ENCODE assay signal across 10 cellular contexts in the genomic region with DNA sequence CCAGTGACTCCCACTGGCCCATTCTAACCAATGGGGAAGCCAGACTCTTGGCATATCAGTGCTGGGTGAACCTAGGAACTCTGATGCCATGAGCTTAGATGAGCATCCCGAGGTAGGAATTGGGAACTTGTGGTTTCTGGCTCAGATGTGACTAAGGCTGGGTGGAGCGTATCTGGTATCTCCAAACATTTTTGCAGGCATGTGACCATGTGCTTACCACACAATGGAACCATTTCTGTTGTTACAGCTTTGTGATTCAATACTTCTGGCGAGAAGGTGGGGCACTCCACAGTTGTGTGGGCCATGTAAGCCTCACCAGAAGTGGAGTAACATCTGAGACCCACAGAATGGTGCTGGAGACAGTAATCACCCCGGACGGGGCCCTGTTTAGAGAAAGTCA. TPM values are rescaled to one million over a fixed set of nuclear protein-coding genes. Genes with fewer than 3 reads are reported as not detected.
DNase-seq lines count a peak whose midpoint lies in the region; ATAC-seq, FAIRE-seq and TF ChIP-seq lines count a peak whose summit lies in the region.
"Had no signal": no experiment of that assay in that cellular context is flagged by ENCODE, and none has a peak within 500 bp of the region (broad histone marks: within the 10 kb centered on the region; RNA-seq: fewer than 3 reads in every experiment).

No MANE protein-coding gene starts in this region.

- POLR2A ChIA-PET in HEK293T (lab: Yijun Ruan, JAX) = no interaction called here

- no peaks in the 10 kb centered on the region for H4K20me1 ChIP-seq in fibroblast of lung (ENCODE audit: control insufficient read depth, extremely low read depth, insufficient read depth, low read length)

- H3K4me1 ChIP-seq in fibroblast of lung (ENCODE audit: control insufficient read depth, extremely low read depth, insufficient read depth, low read length) (peaks cover 17% of the 10 kb centered on the region), spleen (peaks cover 11 to 47% (median 38%) of the 10 kb centered on the region in 6 donors)

- DNase-seq in H4 (ENCODE audit: low spot score) (peak; percentile 96), SIG-M5 (lab: John Stamatoyannopoulos, UW) (peak; percentile 51), fibroblast of lung (ENCODE audit: low read depth in 2 of 2) (peak; percentile 96 to 98), spleen (peak; percentile 16), GM12891 (ENCODE audit: insufficient read length, low spot score) (no peak), HEK293T (ENCODE audit: extremely low spot score) (no peak)
- DNase-seq: activated CD4-positive, alpha-beta T cell treated with anti-CD3 and anti-CD28 coated beads, Interleukin-2, amount 50 U/mL, for 48 hours; NCI-H510A had no signal

- no peak for TF ChIP-seq CTCF in fibroblast of lung (conservative IDR thresholded peaks at IDR 0.05 in 1 of 2, IDR thresholded peaks at IDR 0.05 in 1 of 2; ENCODE audit: low read depth in 1 of 2, low read length in 2 of 2)
- TF ChIP-seq CTCF in spleen (IDR thresholded peaks at IDR 0.05 in 8 of 11, conservative IDR thresholded peaks at IDR 0.05 in 3 of 11) = no peak

- H3K36me3 ChIP-seq in fibroblast of lung (ENCODE audit: control insufficient read depth, insufficient read depth, low read length) (no peaks in the 10 kb centered on the region), spleen (no peaks in the 10 kb centered on the region)

- FAIRE-seq in GM12891 (lab: Jason Lieb, UNC) = no peak

- intact Hi-C loops in spleen (cut with DNase I; ENCODE audit: low total_unique reads) = no loop called here

- H3K9ac ChIP-seq in fibroblast of lung (ENCODE audit: insufficient read depth, low read length) = no peak overlapping the region

- H3K27me3 ChIP-seq in fibroblast of lung (ENCODE audit: control insufficient read depth, insufficient read depth, low read length) (no peaks in the 10 kb centered on the region), spleen (replicated peaks in 1 of 7) (no peaks in the 10 kb centered on the region)

- H3K27ac ChIP-seq in fibroblast of lung (ENCODE audit: insufficient read depth, low read length) = peak overlapping the region; percentile 93
- peak overlapping the region in 5 of 8 donors; percentile 89 to 93 (median 90) for H3K27ac ChIP-seq in spleen

- CTCF ChIA-PET in HEK293T (lab: Yijun Ruan, JAX) = interaction anchor here (1.2 to 4.2 kb wide), 2 partner anchors 12 to 19 kb away, joined by 3 to 37 read pairs; no protein-coding TSS in a partner anchor

- no peak overlapping the region for H3K4me2 ChIP-seq in fibroblast of lung (ENCODE audit: extremely low read depth, insufficient read depth, low read length)

- 60 to 88% (median 73%) methylated on average over 5 of the region's 5 CpGs for WGBS in spleen, 5 donors

- H3K9me3 ChIP-seq in fibroblast of lung (ENCODE audit: control insufficient read depth, insufficient read depth, low read depth, low read length) (no peaks in the 10 kb centered on the region), spleen (peaks cover 0 to 4% (median 0%) of the 10 kb centered on the region in 8 donors)

- H2AFZ ChIP-seq in fibroblast of lung (ENCODE audit: low read length) = peak overlapping the region; percentile 21

- no peak for TF ChIP-seq POLR2A in spleen (IDR thresholded peaks at IDR 0.05)
- no peak for TF ChIP-seq POLR2A in GM12891 (IDR thresholded peaks at IDR 0.05; ENCODE audit: low read depth, low read length)

- H3K79me2 ChIP-seq in fibroblast of lung (ENCODE audit: control insufficient read depth, insufficient read depth, low read length) = peaks cover 20% of the 10 kb centered on the region

- H3K4me3 ChIP-seq in fibroblast of lung (replicated peaks in 1 of 4; ENCODE audit: control extremely low read depth in 1 of 4, insufficient read depth in 1 of 4, low read depth in 3 of 4, low read length in 4 of 4) (no peak overlapping the region), spleen (no peak overlapping the region)

- ATAC-seq in GM18511 (IDR thresholded peaks at IDR 0.05; ENCODE audit: unreplicated experiment) (no peak), GM18868 (IDR thresholded peaks at IDR 0.05; ENCODE audit: unreplicated experiment) (no peak)

TF ChIP-seq in GM12891, 5 proteins besides CTCF, POLR2A, EP300 and RAD21:
- TF ChIP-seq POU2F2 (IDR thresholded peaks at IDR 0.05; ENCODE audit: low read depth, low read length) (no peak), TAF1 (IDR thresholded peaks at IDR 0.05; ENCODE audit: low read depth, low read length) (no peak), POLR2AphosphoS5 (IDR thresholded peaks at IDR 0.05; ENCODE audit: low read depth, low read length) (no peak), SPI1 (IDR thresholded peaks at IDR 0.05; ENCODE audit: low read depth, low read length) (no peak), PAX5 (IDR thresholded peaks at IDR 0.05; ENCODE audit: insufficient read depth, low read length, severe bottlenecking) (no peak)

TF ChIP-seq in HEK293T, 16 proteins besides CTCF, POLR2A, EP300 and RAD21:
- TF ChIP-seq FOXK2 (IDR thresholded peaks at IDR 0.05) (no peak), BHLHE40 (IDR thresholded peaks at IDR 0.05; ENCODE audit: borderline replicate concordance) (no peak), NFRKB (IDR thresholded peaks at IDR 0.05) (no peak), SP1 (IDR thresholded peaks at IDR 0.05) (no peak), PKNOX1 (IDR thresholded peaks at IDR 0.05) (no peak), ZNF384 (IDR thresholded peaks at IDR 0.05) (no peak), FOXM1 (IDR thresholded peaks at IDR 0.05; ENCODE audit: borderline replicate concordance) (no peak), LEF1 (IDR thresholded peaks at IDR 0.05; ENCODE audit: borderline replicate concordance) (no peak), SUZ12 (IDR thresholded peaks at IDR 0.05) (no peak), CTBP1 (IDR thresholded peaks at IDR 0.05; ENCODE audit: borderline replicate concordance) (no peak), FOXA1 (IDR thresholded peaks at IDR 0.05) (no peak), ELF4 (IDR thresholded peaks at IDR 0.05) (no peak), L3MBTL2 (conservative IDR thresholded peaks at IDR 0.05) (no peak), ARNT (IDR thresholded peaks at IDR 0.05) (no peak), TARDBP (IDR thresholded peaks at IDR 0.05) (no peak), HDGF (IDR thresholded peaks at IDR 0.05; ENCODE audit: borderline replicate concordance) (no peak)

RNA-seq across cellular contexts. Expression of gene AVPI1, which starts 2.6 kb away (rescaled TPM):
- total RNA-seq in H4 (2014; rRNA removed; shearing (Covaris generic)) = 26.8 and 32.1 TPM in 2 replicates
- total RNA-seq in fibroblast of lung = 31.8 and 77.5 TPM in 2 replicates
- polyA plus RNA-seq in fibroblast of lung = 14.3 and 14.9 TPM in 2 replicates
- polyA plus RNA-seq in fibroblast of lung (2012) = 25.4 and 27.1 TPM in 2 replicates
- polyA minus RNA-seq in fibroblast of lung (ENCODE audit: low replicate concordance) = 21.2 and 26.7 TPM in 2 replicates
- 10 to 100 TPM in 6 of 7 donors, 1 to 10 TPM in 1; 4.8 to 35.8 (median 16.0) TPM for total RNA-seq in spleen
- 10 to 100 TPM in 1 of 3 donors, 1 to 10 TPM in 2; 4.0 to 12.2 (median 6.2) TPM for polyA plus RNA-seq in spleen
- polyA plus RNA-seq in GM12891 (2012; ENCODE audit: low read depth, missing spikeins) = 0.77 TPM

RNA-seq across cellular contexts. Expression of gene MARVELD1, which starts 23.9 kb away (rescaled TPM):
- 33.4 and 46.1 TPM in 2 replicates for total RNA-seq in H4 (2014; rRNA removed; shearing (Covaris generic))
- 12.1 and 16.3 TPM in 2 replicates for total RNA-seq in fibroblast of lung
- polyA plus RNA-seq in fibroblast of lung = 106 and 132 TPM in 2 replicates
- polyA plus RNA-seq in fibroblast of lung (2012) = 69.8 and 73.6 TPM in 2 replicates
- 87.0 and 98.0 TPM in 2 replicates for polyA minus RNA-seq in fibroblast of lung (ENCODE audit: low replicate concordance)
- 10 to 100 TPM; 11.0 to 24.6 (median 17.2) TPM for total RNA-seq in spleen
- 1 to 10 TPM; 3.7 to 7.8 (median 6.4) TPM for polyA plus RNA-seq in spleen
- polyA plus RNA-seq in GM12891 (2012; ENCODE audit: low read depth, missing spikeins) = 1.5 TPM

RNA-seq across cellular contexts. Expression of gene ZFYVE27, which starts 47.3 kb away (rescaled TPM):
- 10.2 and 13.1 TPM in 2 replicates for total RNA-seq in H4 (2014; rRNA removed; shearing (Covaris generic))
- 16.9 and 22.1 TPM in 2 replicates for total RNA-seq in fibroblast of lung
- 7.7 and 8.3 TPM in 2 replicates for polyA plus RNA-seq in fibroblast of lung
- 7.7 and 8.1 TPM in 2 replicates for polyA plus RNA-seq in fibroblast of lung (2012)
- 7.3 and 7.8 TPM in 2 replicates for polyA minus RNA-seq in fibroblast of lung (ENCODE audit: low replicate concordance)
- 10 to 100 TPM; 29.2 to 42.2 (median 34.1) TPM for total RNA-seq in spleen
- polyA plus RNA-seq in spleen = 10 to 100 TPM; 16.8 to 24.7 (median 17.5) TPM
- 14.6 TPM for polyA plus RNA-seq in GM12891 (2012; ENCODE audit: low read depth, missing spikeins)

RNA-seq across cellular contexts. Expression of gene PI4K2A, which starts 49.2 kb away (rescaled TPM):
- total RNA-seq in H4 (2014; rRNA removed; shearing (Covaris generic)) = 10.8 and 10.9 TPM in 2 replicates
- total RNA-seq in fibroblast of lung = 16.4 and 26.6 TPM in 2 replicates
- 30.7 and 47.2 TPM in 2 replicates for polyA plus RNA-seq in fibroblast of lung
- polyA plus RNA-seq in fibroblast of lung (2012) = 22.7 and 35.4 TPM in 2 replicates
- 33.3 and 51.5 TPM in 2 replicates for polyA minus RNA-seq in fibroblast of lung (ENCODE audit: low replicate concordance)
- 10 to 100 TPM; 19.1 to 28.7 (median 23.4) TPM for total RNA-seq in spleen
- 10 to 100 TPM in 1 of 3 donors, 1 to 10 TPM in 2; 7.1 to 14.3 (median 7.5) TPM for polyA plus RNA-seq in spleen
- polyA plus RNA-seq in GM12891 (2012; ENCODE audit: low read depth, missing spikeins) = 8.0 TPM

RNA-seq across cellular contexts. Expression of gene MORN4, which starts 56.3 kb away (rescaled TPM):
- 4.2 and 5.6 TPM in 2 replicates for total RNA-seq in H4 (2014; rRNA removed; shearing (Covaris generic))
- total RNA-seq in fibroblast of lung (6.4 and 13.4 TPM in 2 replicates), spleen (1 to 10 TPM; 1.6 to 5.0 (median 2.8) TPM)
- polyA plus RNA-seq in fibroblast of lung (11.0 and 13.2 TPM in 2 replicates), spleen (1 to 10 TPM; 2.0 to 2.8 (median 2.6) TPM)
- polyA plus RNA-seq in fibroblast of lung (2012) = 11.6 and 12.1 TPM in 2 replicates
- polyA minus RNA-seq in fibroblast of lung (ENCODE audit: low replicate concordance) = 2.2 and 3.7 TPM in 2 replicates
- polyA plus RNA-seq in GM12891 (2012; ENCODE audit: low read depth, missing spikeins) = 4.3 TPM

Comparison
In these comparisons a context has a peak if more than half of its experiments do, and no peak if none do; other contexts are left out.
1. DNase-seq: peak in H4 (single experiment), SIG-M5 (single experiment), fibroblast of lung (2 of 2) and spleen (single experiment); none in GM12891 (single experiment) and HEK293T (single experiment).